ENCODE assay signal across 9 cellular contexts in the genomic region with DNA sequence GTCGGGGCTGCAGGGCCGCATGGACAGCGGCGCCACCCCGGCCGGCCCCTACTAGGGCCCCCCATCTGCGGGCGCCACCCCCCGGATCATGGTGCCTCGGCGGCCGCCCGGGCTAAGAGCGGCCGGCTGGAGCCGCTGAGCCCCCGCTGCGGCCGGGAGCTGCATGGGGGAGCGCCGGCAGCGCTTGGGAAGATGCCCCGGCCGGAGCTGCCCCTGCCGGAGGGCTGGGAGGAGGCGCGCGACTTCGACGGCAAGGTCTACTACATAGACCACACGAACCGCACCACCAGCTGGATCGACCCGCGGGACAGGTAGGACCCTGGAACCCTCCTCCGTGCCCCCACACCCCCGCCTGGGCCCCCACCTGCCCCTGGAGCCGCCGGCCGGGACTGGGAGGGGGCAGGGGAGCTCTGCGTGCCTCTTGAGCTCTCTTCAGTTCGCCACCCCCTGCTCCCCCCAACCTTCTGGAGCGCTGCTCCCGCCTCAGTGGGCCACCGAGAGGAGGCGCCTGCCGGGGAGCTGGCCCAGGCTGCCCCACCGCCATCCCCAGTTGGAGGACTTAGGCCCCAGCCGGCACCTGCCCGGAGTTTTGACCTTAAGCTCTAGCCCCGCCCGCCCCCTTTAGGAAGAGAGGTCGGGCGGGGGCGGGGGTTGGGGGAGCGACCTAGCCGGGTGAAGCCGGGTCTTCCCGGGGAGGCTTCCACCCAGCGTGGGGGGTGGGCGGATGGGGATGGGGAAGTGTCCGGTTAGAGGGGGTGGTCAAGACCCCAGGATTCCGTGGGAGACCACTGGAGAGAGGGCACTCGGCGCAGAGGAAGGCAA. TPM values are rescaled to one million over a fixed set of nuclear protein-coding genes. Genes with fewer than 3 reads are reported as not detected.
DNase-seq lines count a peak whose midpoint lies in the region; ATAC-seq and TF ChIP-seq lines count a peak whose summit lies in the region.
"Had no signal": no experiment of that assay in that cellular context is flagged by ENCODE, and none has a peak within 500 bp of the region (broad histone marks: within the 10 kb centered on the region; RNA-seq: fewer than 3 reads in every experiment).

No MANE protein-coding gene starts in this region.

- H3K9me2 ChIP-seq in SK-N-SH = no peaks in the 10 kb centered on the region

- H3K9me3 ChIP-seq in SK-N-SH = no peaks in the 10 kb centered on the region

- CTCF ChIA-PET in SK-N-SH (lab: Yijun Ruan, JAX) = interaction anchor here (0.5 to 3.7 kb wide), 11 partner anchors 9 to 343 kb away, joined by 3 to 20 read pairs (median 3); no protein-coding TSS in a partner anchor

- POLR2A ChIA-PET in SK-N-SH (lab: Yijun Ruan, JAX) = no interaction called here

- H3F3A ChIP-seq in SK-N-SH (replicated peaks; ENCODE audit: insufficient read depth) = peaks cover 4% of the 10 kb centered on the region

- H3K27me3 ChIP-seq in SK-N-SH (ENCODE audit: insufficient read depth) = no peaks in the 10 kb centered on the region

- H2AFZ ChIP-seq in SK-N-SH (ENCODE audit: low read depth) = peak overlapping the region; percentile 50

- 12% methylated on average over 22 of the region's 65 CpGs for WGBS in SK-N-SH (ENCODE audit: low lambda C conversion rate)

- H3K79me2 ChIP-seq in SK-N-SH (ENCODE audit: insufficient read depth) = peaks cover 48% of the 10 kb centered on the region

- peak overlapping the region; percentile 85 for H3K4me2 ChIP-seq in SK-N-SH

- no peak for TF ChIP-seq EP300 in SK-N-SH (IDR thresholded peaks at IDR 0.05; ENCODE audit: borderline replicate concordance in 1 of 2, low read depth in 1 of 2, low read length in 1 of 2)

- TF ChIP-seq CTCF in SK-N-SH (IDR thresholded peaks at IDR 0.05) = peak; percentile 36

- peaks cover 11 to 12% of the 10 kb centered on the region in 2 experiments for H3K4me1 ChIP-seq in SK-N-SH (ENCODE audit: control insufficient read depth in 1 of 2, insufficient read depth in 2 of 2, low read depth in 1 of 2, low read length in 1 of 2)

- no peaks in the 10 kb centered on the region for H4K20me1 ChIP-seq in SK-N-SH (ENCODE audit: insufficient read depth)

- H3K9ac ChIP-seq in SK-N-SH = peak overlapping the region; percentile 70

- H3K4me3 ChIP-seq in SK-N-SH (ENCODE audit: low read depth in 2 of 2, low read length in 1 of 2) = peak overlapping the region; percentile 72 to 73
- peak overlapping the region; percentile 69 for H3K4me3 ChIP-seq in skeletal muscle cell (ENCODE audit: low read depth, low read length)

- ATAC-seq in HG02884 (IDR thresholded peaks at IDR 0.05; ENCODE audit: unreplicated experiment) (peak; percentile 27), GM18498 (IDR thresholded peaks at IDR 0.05; ENCODE audit: unreplicated experiment) (no peak)

- no peak overlapping the region; a peak in 1 of 4 replicates for H3K27ac ChIP-seq in SK-N-SH (ENCODE audit: low read depth in 2 of 2, low read length in 1 of 2)

- no peak for TF ChIP-seq RAD21 in SK-N-SH (IDR thresholded peaks at IDR 0.05; ENCODE audit: low read length)

- DNase-seq in NCI-H2171 treated with DMSO at 0.1 percent for 48 hours (lab: John Stamatoyannopoulos, UW) (peak; percentile 4), NCI-H2171 (lab: John Stamatoyannopoulos, UW) (no peak), SK-N-SH (peak; percentile 75), germinal center (ENCODE audit: low spot score) (peak; percentile 16), skeletal muscle cell (ENCODE audit: low read depth) (no peak)
- no peak for DNase-seq in activated CD8-positive, alpha-beta memory T cell treated with anti-CD3 and anti-CD28 coated beads, Interleukin-2, amount 50 U/mL, for 48 hours
- DNase-seq: DND-41 had no signal

- no peaks in the 10 kb centered on the region for H3K36me3 ChIP-seq in SK-N-SH (replicated peaks in 1 of 2; ENCODE audit: control insufficient read depth in 1 of 2, insufficient read depth in 2 of 2, low read length in 1 of 2)

TF ChIP-seq in SK-N-SH, 30 proteins besides CTCF, POLR2A, EP300 and RAD21:
- TF ChIP-seq, protein P1, sequence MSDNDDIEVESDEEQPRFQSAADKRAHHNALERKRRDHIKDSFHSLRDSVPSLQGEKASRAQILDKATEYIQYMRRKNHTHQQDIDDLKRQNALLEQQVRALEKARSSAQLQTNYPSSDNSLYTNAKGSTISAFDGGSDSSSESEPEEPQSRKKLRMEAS (IDR thresholded peaks at IDR 0.05; ENCODE audit: low read depth) = no peak
- no peak for TF ChIP-seq FOXM1 (IDR thresholded peaks at IDR 0.05; ENCODE audit: low read depth)
- no peak for TF ChIP-seq RCOR1 (IDR thresholded peaks at IDR 0.05; ENCODE audit: low read length)
- no peak for TF ChIP-seq SMC3 (IDR thresholded peaks at IDR 0.05; ENCODE audit: low read depth, low read length)
- TF ChIP-seq FOXJ3 (CRISPR knock-in tag; IDR thresholded peaks at IDR 0.05) = no peak
- TF ChIP-seq SIN3A (IDR thresholded peaks at IDR 0.05; ENCODE audit: borderline replicate concordance, low read depth, low read length) = no peak
- no peak for TF ChIP-seq JUND (IDR thresholded peaks at IDR 0.05)
TF ChIP-seq in SK-N-SH: peak in this region for 0.

RNA-seq across cellular contexts. Expression of a gene that starts 0.7 kb away (rescaled TPM):
- polyA plus RNA-seq in SK-N-SH (2012; rRNA removed) = 15.2 and 16.9 TPM in 2 replicates
- 12.4 and 13.0 TPM in 2 replicates for polyA plus RNA-seq in SK-N-SH (2012; cell fraction: cytosol; rRNA removed)
- 15.6 and 17.4 TPM in 2 replicates for polyA plus RNA-seq in SK-N-SH (2012; cell fraction: nucleus; rRNA removed)

Comparison
In these comparisons a context has a peak if more than half of its experiments do, and no peak if none do; other contexts are left out.
1. DNase-seq: peak in NCI-H2171 treated with DMSO at 0.1 percent for 48 hours (single experiment), SK-N-SH (single experiment) and germinal center (single experiment); none in NCI-H2171 (single experiment), skeletal muscle cell (single experiment) and activated CD8-positive, alpha-beta memory T cell treated with anti-CD3 and anti-CD28 coated beads, Interleukin-2, amount 50 U/mL, for 48 hours (single experiment).